17 cellular contexts compared by ENCODE assay signal in the genomic region with DNA sequence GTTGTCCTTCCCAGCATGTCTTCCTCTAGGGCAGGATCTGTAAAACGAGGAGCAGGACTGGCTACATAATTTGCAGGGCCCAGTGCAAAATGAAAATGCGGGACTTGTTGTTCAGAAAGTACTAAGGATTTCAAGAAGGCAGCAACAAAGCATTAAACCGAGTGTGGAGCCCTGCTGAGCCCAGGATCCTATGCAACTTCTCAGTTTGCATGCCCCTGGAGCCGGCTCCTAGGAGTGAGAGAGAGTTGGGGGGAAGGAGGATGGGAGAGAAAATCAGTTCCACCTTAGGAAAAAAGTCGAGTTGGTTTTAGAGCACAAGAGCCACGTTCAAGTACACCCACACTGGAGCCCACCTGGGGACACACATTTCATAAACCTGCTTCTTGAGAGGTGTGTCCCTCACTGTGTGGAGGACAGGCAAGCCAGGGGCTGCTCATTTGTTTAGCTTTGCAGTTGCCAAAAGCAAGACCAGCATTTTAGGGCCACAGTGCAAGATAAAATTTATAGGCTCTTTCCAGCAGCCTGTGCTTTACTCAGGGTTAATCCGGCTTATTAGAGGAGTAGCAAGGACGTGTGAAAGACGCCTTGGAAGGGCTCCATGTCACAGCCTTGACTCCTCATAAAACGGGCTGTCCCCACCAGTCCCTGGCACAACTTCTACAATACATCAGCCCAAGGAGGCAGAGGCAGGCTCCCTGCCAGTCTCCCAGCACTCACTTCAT.
A peak's percentile ranks its signal among the peaks of the same experiment; 100 is the strongest.
DNase-seq lines count a peak whose midpoint lies in the region; ATAC-seq, FAIRE-seq and TF ChIP-seq lines count a peak whose summit lies in the region.
"Had no signal": no experiment of that assay in that cellular context is flagged by ENCODE, and none has a peak within 500 bp of the region (broad histone marks: within the 10 kb centered on the region; RNA-seq: fewer than 3 reads in every experiment).

No MANE protein-coding gene starts in this region.

- no peaks in the 10 kb centered on the region for H3K36me3 Mint-ChIP-seq in WTC11
- H3K36me3 Mint-ChIP-seq: CD4-positive, alpha-beta memory T cell had no signal

- 51 to 59% methylated on average over 10 of the region's 10 CpGs for WGBS in lower leg skin, 2 donors

- no peak overlapping the region for H3K4me3 ChIP-seq in lower leg skin (ENCODE audit: low read depth, poor library complexity, severe bottlenecking)
- H3K4me3 ChIP-seq: SJSA1, vagina had no signal

- intact Hi-C loops in lower leg skin (cut with DNase I; ENCODE audit: low total_unique reads): no loop called here

- peaks cover 40% of the 10 kb centered on the region for H3K4me1 Mint-ChIP-seq in WTC11
- H3K4me1 Mint-ChIP-seq: CD4-positive, alpha-beta memory T cell had no signal

- DNase-seq in D721Med (ENCODE audit: insufficient read length, low spot score) (peak; percentile 21), WTC11 (ENCODE audit: low spot score) (no peak), hypothalamus (lab: John Stamatoyannopoulos, UW) (peak in 29 of 51 donors; percentile 4 to 76 (median 31)), putamen (ENCODE audit: low spot score) (peak; percentile 23), Ammon's horn (ENCODE audit: low spot score) (no peak), lower leg skin (ENCODE audit: low spot score in 2 of 2) (no peak)
- no peak for DNase-seq in effector CD8-positive, alpha-beta T cell (lab: John Stamatoyannopoulos, UW)
- DNase-seq: CD4-positive, alpha-beta memory T cell; NCI-H1694 treated with DMSO at 0.1 percent for 48 hours; NCI-H510A treated with DMSO at 0.1 percent for 48 hours; stimulated activated naive CD8-positive, alpha-beta T cell treated with anti-CD3 and anti-CD28 coated beads, Interleukin-15, Interleukin-2, amounts not matched to agents 100 U/mL and 50 U/mL, for 24 hours had no signal

- peak; percentile 61 for ATAC-seq in WTC11
- ATAC-seq in GM18909 (IDR thresholded peaks at IDR 0.05; ENCODE audit: poor library complexity, unreplicated experiment): no peak
- ATAC-seq: activated CD4-positive, CD25-positive, alpha-beta regulatory T cell treated with anti-CD3 and anti-CD28 coated beads, Interleukin-2, amount 50 U/mL, for 24 hours; HepG2; stimulated activated naive CD8-positive, alpha-beta T cell treated with anti-CD3 and anti-CD28 coated beads, Interleukin-15, Interleukin-2, amounts not matched to agents 100 U/mL and 50 U/mL, for 24 hours had no signal

- no peaks in the 10 kb centered on the region; the same call in 1 of the 2 replicates for H3K27me3 Mint-ChIP-seq in WTC11 (ENCODE audit: low read depth)
- H3K27me3 Mint-ChIP-seq: CD4-positive, alpha-beta memory T cell had no signal

- CTCF ChIA-PET in WTC11 (lab: Charles Lee): no interaction called here

- POLR2A ChIA-PET in WTC11 (lab: Charles Lee): no interaction called here

- no peak overlapping the region for H3K4me3 Mint-ChIP-seq in WTC11
- H3K4me3 Mint-ChIP-seq: CD4-positive, alpha-beta memory T cell had no signal

- H3K27ac Mint-ChIP-seq in WTC11: peak overlapping the region; percentile 61; the same call in 1 of the 2 replicates
- H3K27ac Mint-ChIP-seq: activated T-helper 2 cell treated with anti-CD3 and anti-CD28 coated beads, Interferon-gamma antibody, Interleukin-2, Interleukin-4, amounts not matched to agents 10 μg/mL and 5 μg/mL and 100 μg/mL, durations not matched to agents 14 hours and 24 hours and 36 hours; CD4-positive, alpha-beta memory T cell had no signal

- no peaks in the 10 kb centered on the region for H3K9me3 Mint-ChIP-seq in WTC11
- H3K9me3 Mint-ChIP-seq: activated T-helper 2 cell treated with anti-CD3 and anti-CD28 coated beads, Interferon-gamma antibody, Interleukin-2, Interleukin-4, amounts not matched to agents 10 μg/mL and 5 μg/mL and 100 μg/mL, durations not matched to agents 14 hours and 24 hours and 36 hours had no signal

- TF ChIP-seq CTCF in D721Med (IDR thresholded peaks at IDR 0.05; ENCODE audit: insufficient read depth, missing control alignments): no peak
- no peak for TF ChIP-seq CTCF in WTC11 (IDR thresholded peaks at IDR 0.05)
- TF ChIP-seq CTCF in lower leg skin (IDR thresholded peaks at IDR 0.05): no peak

- no peak for TF ChIP-seq POLR2A in lower leg skin (IDR thresholded peaks at IDR 0.05)

- no peak for FAIRE-seq in D721Med (lab: Jason Lieb, UNC)
- FAIRE-seq: HepG2 had no signal

TF ChIP-seq in WTC11, 78 proteins besides CTCF, POLR2A, EP300 and RAD21:
- TF ChIP-seq TP53 (CRISPR knock-in tag; IDR thresholded peaks at IDR 0.05): no peak
- no peak for TF ChIP-seq CREB1 (CRISPR knock-in tag; IDR thresholded peaks at IDR 0.05)
- no peak for TF ChIP-seq ZNF423 (CRISPR knock-in tag; IDR thresholded peaks at IDR 0.05)
- TF ChIP-seq NFE2L1 (CRISPR knock-in tag; IDR thresholded peaks at IDR 0.05): no peak
- TF ChIP-seq NR1H2 (CRISPR knock-in tag; IDR thresholded peaks at IDR 0.05): no peak
- TF ChIP-seq, protein P1, sequence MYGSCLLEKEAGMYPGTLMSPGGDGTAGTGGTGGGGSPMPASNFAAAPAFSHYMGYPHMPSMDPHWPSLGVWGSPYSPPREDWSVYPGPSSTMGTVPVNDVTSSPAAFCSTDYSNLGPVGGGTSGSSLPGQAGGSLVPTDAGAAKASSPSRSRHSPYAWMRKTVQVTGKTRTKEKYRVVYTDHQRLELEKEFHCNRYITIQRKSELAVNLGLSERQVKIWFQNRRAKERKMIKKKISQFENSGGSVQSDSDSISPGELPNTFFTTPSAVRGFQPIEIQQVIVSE (CRISPR knock-in tag; IDR thresholded peaks at IDR 0.05; ENCODE audit: borderline replicate concordance): no peak
- no peak for TF ChIP-seq KAT7 (CRISPR knock-in tag; IDR thresholded peaks at IDR 0.05; ENCODE audit: borderline replicate concordance)
- TF ChIP-seq CBFB (CRISPR knock-in tag; IDR thresholded peaks at IDR 0.05; ENCODE audit: low read depth): no peak
- TF ChIP-seq, protein P2, sequence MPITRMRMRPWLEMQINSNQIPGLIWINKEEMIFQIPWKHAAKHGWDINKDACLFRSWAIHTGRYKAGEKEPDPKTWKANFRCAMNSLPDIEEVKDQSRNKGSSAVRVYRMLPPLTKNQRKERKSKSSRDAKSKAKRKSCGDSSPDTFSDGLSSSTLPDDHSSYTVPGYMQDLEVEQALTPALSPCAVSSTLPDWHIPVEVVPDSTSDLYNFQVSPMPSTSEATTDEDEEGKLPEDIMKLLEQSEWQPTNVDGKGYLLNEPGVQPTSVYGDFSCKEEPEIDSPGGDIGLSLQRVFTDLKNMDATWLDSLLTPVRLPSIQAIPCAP (CRISPR knock-in tag; IDR thresholded peaks at IDR 0.05): no peak
- TF ChIP-seq, protein P3, sequence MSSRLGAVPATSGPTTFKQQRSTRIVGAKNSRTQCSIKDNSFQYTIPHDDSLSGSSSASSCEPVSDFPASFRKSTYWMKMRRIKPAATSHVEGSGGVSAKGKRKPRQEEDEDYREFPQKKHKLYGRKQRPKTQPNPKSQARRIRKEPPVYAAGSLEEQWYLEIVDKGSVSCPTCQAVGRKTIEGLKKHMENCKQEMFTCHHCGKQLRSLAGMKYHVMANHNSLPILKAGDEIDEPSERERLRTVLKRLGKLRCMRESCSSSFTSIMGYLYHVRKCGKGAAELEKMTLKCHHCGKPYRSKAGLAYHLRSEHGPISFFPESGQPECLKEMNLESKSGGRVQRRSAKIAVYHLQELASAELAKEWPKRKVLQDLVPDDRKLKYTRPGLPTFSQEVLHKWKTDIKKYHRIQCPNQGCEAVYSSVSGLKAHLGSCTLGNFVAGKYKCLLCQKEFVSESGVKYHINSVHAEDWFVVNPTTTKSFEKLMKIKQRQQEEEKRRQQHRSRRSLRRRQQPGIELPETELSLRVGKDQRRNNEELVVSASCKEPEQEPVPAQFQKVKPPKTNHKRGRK (CRISPR knock-in tag; IDR thresholded peaks at IDR 0.05; ENCODE audit: borderline replicate concordance): no peak

Comparison
In these comparisons a context has a peak if more than half of its experiments do, and no peak if none do; other contexts are left out.
1. DNase-seq: peak in D721Med (single experiment), hypothalamus (29 of 51) and putamen (single experiment); none in WTC11 (single experiment), effector CD8-positive, alpha-beta T cell (single experiment), Ammon's horn (single experiment) and lower leg skin (0 of 2).